1 cellular context compared by ENCODE assay signal in genomic region chr10:110221044-110221720, GRCh38.
TF ChIP-seq lines count a peak whose summit lies in the region.

No MANE protein-coding gene starts in this region.

TF ChIP-seq in SK-N-SH, 30 proteins besides CTCF, POLR2A, EP300 and RAD21 (continued from another document):
- TF ChIP-seq MAX (IDR thresholded peaks at IDR 0.05; ENCODE audit: low read depth), result no peak
- no peak for TF ChIP-seq JUND (IDR thresholded peaks at IDR 0.05)
- TF ChIP-seq RFX5 (IDR thresholded peaks at IDR 0.05; ENCODE audit: low read length), result no peak
